24 cellular contexts compared by ENCODE assay signal in the genomic region with DNA sequence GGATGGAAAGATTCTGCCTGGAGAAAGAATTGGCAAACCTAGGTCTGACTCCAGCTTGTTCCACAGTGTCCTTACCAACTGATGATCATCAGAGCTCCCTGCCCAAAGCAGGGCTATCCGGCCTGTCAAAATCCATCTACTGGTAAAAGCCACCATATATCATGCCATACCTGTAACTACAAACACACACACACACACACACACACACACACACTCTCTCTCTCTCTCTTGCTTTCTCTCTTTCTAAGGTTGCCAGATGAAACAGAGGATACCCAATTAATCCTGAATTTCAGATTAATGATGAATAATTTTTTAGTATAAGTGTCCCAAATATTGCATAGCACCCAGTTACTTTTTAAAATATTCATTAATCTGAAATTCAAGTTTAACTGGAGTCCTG. TPM values are rescaled to one million over a fixed set of nuclear protein-coding genes. Genes with fewer than 3 reads are reported as not detected.
A peak's percentile ranks its signal among the peaks of the same experiment; 100 is the strongest.
DNase-seq lines count a peak whose midpoint lies in the region; ATAC-seq and TF ChIP-seq lines count a peak whose summit lies in the region.
"Had no signal": no experiment of that assay in that cellular context is flagged by ENCODE, and none has a peak within 500 bp of the region (broad histone marks: within the 10 kb centered on the region; RNA-seq: fewer than 3 reads in every experiment).

No MANE protein-coding gene starts in this region.

- intact Hi-C loops in natural killer cell (cut with micrococcal nuclease), result no loop called here
- intact Hi-C loops in transverse colon (cut with DNase I; ENCODE audit: low total_unique reads), result no loop called here

- H3K4me3 ChIP-seq in transverse colon, result no peak overlapping the region
- H3K4me3 ChIP-seq: BLaER1 treated with 17β-estradiol and CSF1 and Interleukin-3, amounts not matched to agents 10 nM and 100 nM; GM12878 had no signal

- TF ChIP-seq CTCF in natural killer cell (IDR thresholded peaks at IDR 0.05), result no peak
- TF ChIP-seq CTCF in brain (conservative IDR thresholded peaks at IDR 0.05), result no peak
- TF ChIP-seq CTCF in nephron (IDR thresholded peaks at IDR 0.05; ENCODE audit: unreplicated experiment in 3 of 3), result no peak
- no peak for TF ChIP-seq CTCF in transverse colon (IDR thresholded peaks at IDR 0.05)

- no peak for TF ChIP-seq POLR2A in transverse colon (IDR thresholded peaks at IDR 0.05)

- H3K4me1 Mint-ChIP-seq in natural killer cell (peaks cover 0 to 20% of the 10 kb centered on the region in 2 donors), brain (peaks cover 44% of the 10 kb centered on the region), nephron (peaks cover 28% of the 10 kb centered on the region)
- peaks cover 4 to 8% of the 10 kb centered on the region in 2 donors for H3K4me1 Mint-ChIP-seq in natural killer cell treated with Interleukin-12 subunit alpha and Interleukin-12 subunit beta and Interleukin-15 and Interleukin-18, amount 100 ng/mL, for 72 hours (ENCODE audit: low read depth in 2 of 2)

- no peak overlapping the region for H3K27ac ChIP-seq in transverse colon
- H3K27ac ChIP-seq: BLaER1 treated with 17β-estradiol and CSF1 and Interleukin-3, amounts not matched to agents 10 nM and 100 nM had no signal

- no peaks in the 10 kb centered on the region for H3K27me3 ChIP-seq in transverse colon

- in situ Hi-C loops in transverse colon (cut with MboI; ENCODE audit: low pct_ligation_motif_present in 1 of 4, low pct_unique_long_range_greater_than_20kb in 1 of 4, low sequenced_read_pairs in 3 of 4), result no loop called here

- H3K36me3 Mint-ChIP-seq in natural killer cell (no peaks in the 10 kb centered on the region), brain (no peaks in the 10 kb centered on the region), nephron (ENCODE audit: low read depth) (no peaks in the 10 kb centered on the region)
- H3K36me3 Mint-ChIP-seq in natural killer cell treated with Interleukin-12 subunit alpha and Interleukin-12 subunit beta and Interleukin-15 and Interleukin-18, amount 100 ng/mL, for 72 hours, result no peaks in the 10 kb centered on the region
- H3K36me3 Mint-ChIP-seq: CD8-positive, alpha-beta memory T cell had no signal

- H3K9me3 Mint-ChIP-seq in natural killer cell, result no peaks in the 10 kb centered on the region
- no peaks in the 10 kb centered on the region for H3K9me3 Mint-ChIP-seq in natural killer cell treated with Interleukin-12 subunit alpha and Interleukin-12 subunit beta and Interleukin-15 and Interleukin-18, amount 100 ng/mL, for 72 hours
- H3K9me3 Mint-ChIP-seq in brain, result peaks cover 0 to 9% (median 3%) of the 10 kb centered on the region in 5 experiments
- no peaks in the 10 kb centered on the region for H3K9me3 Mint-ChIP-seq in nephron
- H3K9me3 Mint-ChIP-seq: CD8-positive, alpha-beta memory T cell had no signal

- peaks cover 33 to 62% (median 49%) of the 10 kb centered on the region in 4 donors for H3K4me1 ChIP-seq in transverse colon

- no peak for TF ChIP-seq EP300 in transverse colon (IDR thresholded peaks at IDR 0.05; ENCODE audit: low read depth)

- H3K27me3 Mint-ChIP-seq in natural killer cell (ENCODE audit: low read depth in 2 of 2), result peaks cover 51 to 59% of the 10 kb centered on the region in 2 donors
- peaks cover 42 to 52% of the 10 kb centered on the region in 2 donors for H3K27me3 Mint-ChIP-seq in natural killer cell treated with Interleukin-12 subunit alpha and Interleukin-12 subunit beta and Interleukin-15 and Interleukin-18, amount 100 ng/mL, for 72 hours
- peaks cover 69% of the 10 kb centered on the region for H3K27me3 Mint-ChIP-seq in brain
- peaks cover 82% of the 10 kb centered on the region for H3K27me3 Mint-ChIP-seq in nephron (ENCODE audit: low read depth)

- DNase-seq in natural killer cell, result no peak
- no peak for DNase-seq in natural killer cell treated with Interleukin-12 subunit alpha and Interleukin-12 subunit beta and Interleukin-15 and Interleukin-18, amount 100 ng/mL, for 72 hours (ENCODE audit: low spot score)
- DNase-seq in NCI-H2196 treated with DMSO at 0.1 percent for 48 hours (lab: John Stamatoyannopoulos, UW; ENCODE audit: unreplicated experiment), result no peak
- DNase-seq in HuH-7.5 (ENCODE audit: low spot score), result no peak
- no peak for DNase-seq in transverse colon
- DNase-seq: 8988T; CD8-positive, alpha-beta memory T cell; COR-L47; DMS 273 treated with DMSO at 0.1 percent for 48 hours; DMS53; DND-41; EL; GOT3; H7 had no signal

- 88% methylated on average over 1 of the region's 1 CpG; no CpG with 5 or more reads in 1 of the 2 donors for WGBS in transverse colon (ENCODE audit: low coverage in 1 of 2), 2 donors

- H3K9me3 ChIP-seq in transverse colon, result no peaks in the 10 kb centered on the region
- H3K9me3 ChIP-seq: BLaER1 treated with 17β-estradiol and CSF1 and Interleukin-3, amounts not matched to agents 10 nM and 100 nM had no signal

- H3K36me3 ChIP-seq in transverse colon, result no peaks in the 10 kb centered on the region
- H3K36me3 ChIP-seq: BLaER1 treated with 17β-estradiol and CSF1 and Interleukin-3, amounts not matched to agents 10 nM and 100 nM had no signal

- H3K27ac Mint-ChIP-seq in natural killer cell (no peak overlapping the region), brain (peak overlapping the region in 1 of 5 experiments; percentile 56), nephron (peak overlapping the region in 1 of 3 experiments; percentile 61)
- H3K27ac Mint-ChIP-seq in natural killer cell treated with Interleukin-12 subunit alpha and Interleukin-12 subunit beta and Interleukin-15 and Interleukin-18, amount 100 ng/mL, for 72 hours, result no peak overlapping the region

- ATAC-seq in natural killer cell (no peak), GM19467 (IDR thresholded peaks at IDR 0.05; ENCODE audit: unreplicated experiment) (no peak)
- no peak for ATAC-seq in natural killer cell treated with Interleukin-12 subunit alpha and Interleukin-12 subunit beta and Interleukin-15 and Interleukin-18, amount 100 ng/mL, for 72 hours
- ATAC-seq: GM12878, HCT116 had no signal

- peak overlapping the region; percentile 56 for H3K4me3 Mint-ChIP-seq in natural killer cell
- no peak overlapping the region for H3K4me3 Mint-ChIP-seq in natural killer cell treated with Interleukin-12 subunit alpha and Interleukin-12 subunit beta and Interleukin-15 and Interleukin-18, amount 100 ng/mL, for 72 hours
- H3K4me3 Mint-ChIP-seq in brain, result peak overlapping the region in 4 of 5 experiments; percentile 16 to 37 (median 32)
- peak overlapping the region; percentile 29 to 47 (median 32) for H3K4me3 Mint-ChIP-seq in nephron

RNA-seq across cellular contexts. Expression of gene MMP28, which starts 1.5 kb away (rescaled TPM):
- total RNA-seq in natural killer cell, result 1 to 10 TPM in 1 of 3 donors, not detected in 2; 1.1 TPM
- not detected for total RNA-seq in natural killer cell treated with Interleukin-12 subunit alpha and Interleukin-12 subunit beta and Interleukin-15 and Interleukin-18, amount 100 ng/mL, for 72 hours
- 8.9 TPM for polyA plus RNA-seq in brain (ENCODE audit: insufficient read depth, low read depth, low replicate concordance)
- total RNA-seq in transverse colon, result 100 to 1,000 TPM; 104 to 368 (median 128) TPM
- total RNA-seq: A673; CD8-positive, alpha-beta memory T cell; G401; GM12878; H7 had no signal
- polyA plus RNA-seq: CD8-positive, alpha-beta memory T cell; GM12878 had no signal

RNA-seq across cellular contexts. Expression of gene TAF15, which starts 12.3 kb away (rescaled TPM):
- 100 to 1,000 TPM; 214 to 253 (median 214) TPM for total RNA-seq in natural killer cell
- total RNA-seq in natural killer cell treated with Interleukin-12 subunit alpha and Interleukin-12 subunit beta and Interleukin-15 and Interleukin-18, amount 100 ng/mL, for 72 hours, result 100 to 1,000 TPM; 235 to 249 TPM
- 160 TPM for polyA plus RNA-seq in brain (ENCODE audit: insufficient read depth, low read depth, low replicate concordance)
- total RNA-seq in transverse colon, result 10 to 100 TPM; 13.1 to 74.3 (median 37.9) TPM

RNA-seq across cellular contexts. Expression of gene C17orf50, which starts 36.3 kb away (rescaled TPM):
- total RNA-seq in natural killer cell (not detected), transverse colon (not detected)
- not detected for total RNA-seq in natural killer cell treated with Interleukin-12 subunit alpha and Interleukin-12 subunit beta and Interleukin-15 and Interleukin-18, amount 100 ng/mL, for 72 hours
- polyA plus RNA-seq in brain (ENCODE audit: insufficient read depth, low read depth, low replicate concordance), result 0.68 TPM
- total RNA-seq: A673; CD8-positive, alpha-beta memory T cell; G401; GM12878; H7; HT-29 had no signal
- polyA plus RNA-seq: AG04450; CD8-positive, alpha-beta memory T cell had no signal

RNA-seq across cellular contexts. Expression of gene GAS2L2, which starts 43.9 kb away (rescaled TPM):
- total RNA-seq in natural killer cell, result under 1 TPM in 1 of 3 donors, not detected in 2; 0.23 TPM
- not detected for total RNA-seq in natural killer cell treated with Interleukin-12 subunit alpha and Interleukin-12 subunit beta and Interleukin-15 and Interleukin-18, amount 100 ng/mL, for 72 hours
- not detected for polyA plus RNA-seq in brain (ENCODE audit: insufficient read depth, low read depth, low replicate concordance)
- not detected for total RNA-seq in transverse colon
- total RNA-seq: A673, G401, GM12878 had no signal
- polyA plus RNA-seq: AG04450; CD8-positive, alpha-beta memory T cell had no signal

Comparison
In these comparisons a context has a peak if more than half of its experiments do, and no peak if none do; other contexts are left out.
1. RNA of gene MMP28, which starts 1.5 kb away (total RNA-seq): 104 to 368 TPM in transverse colon; 1.1 TPM in natural killer cell and not detected in natural killer cell treated with Interleukin-12 subunit alpha and Interleukin-12 subunit beta and Interleukin-15 and Interleukin-18, amount 100 ng/mL, for 72 hours; every median in the first group is over 10 times any median in the second.